ENCODE assay signal across 16 cellular contexts in the genomic region with DNA sequence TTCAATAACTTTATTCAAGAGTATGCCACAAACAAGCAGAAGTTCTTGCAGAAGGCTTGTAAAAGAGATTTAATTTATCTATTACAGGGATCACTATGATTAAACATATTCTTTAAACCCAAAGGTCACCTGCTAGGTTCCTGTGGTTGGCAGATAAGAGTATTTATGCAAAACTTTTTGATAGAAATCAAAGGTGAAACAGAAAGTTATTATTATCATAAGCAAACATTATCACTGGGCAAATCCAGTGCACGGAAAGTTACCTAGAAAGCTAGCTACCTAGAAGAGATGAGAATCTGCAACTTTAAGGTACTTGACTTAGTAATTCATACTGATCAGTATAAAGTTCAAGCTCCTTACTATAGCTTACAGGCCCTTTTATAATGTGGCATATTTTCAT. TPM values are rescaled to one million over a fixed set of nuclear protein-coding genes. Genes with fewer than 3 reads are reported as not detected.
DNase-seq lines count a peak whose midpoint lies in the region; ATAC-seq and TF ChIP-seq lines count a peak whose summit lies in the region.
"Had no signal": no experiment of that assay in that cellular context is flagged by ENCODE, and none has a peak within 500 bp of the region (broad histone marks: within the 10 kb centered on the region; RNA-seq: fewer than 3 reads in every experiment).

No MANE protein-coding gene starts in this region.

- peaks cover 17% of the 10 kb centered on the region for H3K36me3 Mint-ChIP-seq in activated CD4-positive, alpha-beta T cell treated with anti-CD3 and anti-CD28 coated beads, Interleukin-2, amount 10 ng/mL, durations not matched to agents 7 days and 5 days (ENCODE audit: low read depth)

- ATAC-seq in HG02610 (IDR thresholded peaks at IDR 0.05; ENCODE audit: unreplicated experiment), result no peak
- ATAC-seq in Right ventricle myocardium inferior, result no peak
- ATAC-seq: Panc1 had no signal

- H3F3A ChIP-seq in OCI-LY1 (ENCODE audit: insufficient read depth, low read length), result no peaks in the 10 kb centered on the region

- H3K4me2 ChIP-seq in OCI-LY1 (ENCODE audit: low read length) (peak overlapping the region; percentile 78; the same call in 1 of the 2 replicates), skeletal muscle satellite cell (ENCODE audit: low read length) (peak overlapping the region; percentile 89)

- no peak overlapping the region for H2AFZ ChIP-seq in OCI-LY1 (ENCODE audit: low read length)

- H3K27me3 ChIP-seq in OCI-LY1 (ENCODE audit: insufficient read depth, low read length) (no peaks in the 10 kb centered on the region), skeletal muscle satellite cell (ENCODE audit: control insufficient read depth, insufficient read depth, low read length) (no peaks in the 10 kb centered on the region)
- H3K27me3 ChIP-seq in effector memory CD4-positive, alpha-beta T cell (replicated peaks; ENCODE audit: control insufficient read depth, insufficient read depth, low read length, poor library complexity, severe bottlenecking), result no peaks in the 10 kb centered on the region
- H3K27me3 ChIP-seq: ovary had no signal

- H3K4me3 Mint-ChIP-seq in activated CD4-positive, alpha-beta T cell treated with anti-CD3 and anti-CD28 coated beads, Interleukin-2, amount 10 ng/mL, durations not matched to agents 7 days and 5 days, result peak overlapping the region; percentile 9
- H3K4me3 Mint-ChIP-seq: memory B cell had no signal

- H3K9me3 ChIP-seq in OCI-LY1 (ENCODE audit: low read length) (no peaks in the 10 kb centered on the region), skeletal muscle satellite cell (replicated peaks; ENCODE audit: low read length) (no peaks in the 10 kb centered on the region)
- H3K9me3 ChIP-seq in effector memory CD4-positive, alpha-beta T cell (ENCODE audit: control insufficient read depth, low read length), result no peaks in the 10 kb centered on the region
- H3K9me3 ChIP-seq: ovary had no signal

- H4K20me1 ChIP-seq in OCI-LY1 (ENCODE audit: insufficient read depth, low read length), result peaks cover 2% of the 10 kb centered on the region; the same call in 1 of the 2 replicates

- H3K9ac ChIP-seq in OCI-LY1 (ENCODE audit: low read length) (no peak overlapping the region), skeletal muscle satellite cell (ENCODE audit: low read depth, low read length) (no peak overlapping the region)

- H3K4me1 Mint-ChIP-seq in activated CD4-positive, alpha-beta T cell treated with anti-CD3 and anti-CD28 coated beads, Interleukin-2, amount 10 ng/mL, durations not matched to agents 7 days and 5 days, result peaks cover 61% of the 10 kb centered on the region

- H3K27ac ChIP-seq in OCI-LY1 (ENCODE audit: low read depth, low read length, poor library complexity, severe bottlenecking), result no peak overlapping the region
- peak overlapping the region; percentile 32 for H3K27ac ChIP-seq in effector memory CD4-positive, alpha-beta T cell (ENCODE audit: insufficient read depth, low read length, poor library complexity, severe bottlenecking)
- H3K27ac ChIP-seq: epithelial cell of prostate, ovary had no signal

- intact Hi-C loops in Right ventricle myocardium inferior (cut with DNase I), result no loop called here

- DNase-seq in activated CD4-positive, alpha-beta T cell treated with anti-CD3 and anti-CD28 coated beads, Interleukin-2, amount 10 ng/mL, durations not matched to agents 7 days and 5 days, result no peak
- no peak for DNase-seq in activated CD4-positive, alpha-beta T cell treated with anti-CD3 and anti-CD28 coated beads, Interleukin-2, amount 50 U/mL, for 48 hours
- no peak for DNase-seq in effector memory CD4-positive, alpha-beta T cell
- no peak for DNase-seq in Right ventricle myocardium inferior (ENCODE audit: missing footprints)
- no peak for DNase-seq in kidney tubule cell (ENCODE audit: low spot score)
- DNase-seq: COR-L47; NCI-H1105 treated with DMSO at 0.1 percent for 48 hours; NCI-H446; ovary; stimulated activated CD4-positive, alpha-beta T cell treated with anti-CD3 and anti-CD28 coated beads, Interleukin-12 subunit alpha, Interleukin-12 subunit beta, amount 100 ng/mL, for 4 hours had no signal

- POLR2A ChIA-PET in activated CD4-positive, alpha-beta T cell treated with anti-CD3 and anti-CD28 coated beads, Interleukin-2, amount 10 ng/mL, durations not matched to agents 7 days and 5 days (lab: Charles Lee), result no interaction called here

- no peaks in the 10 kb centered on the region for H3K27me3 Mint-ChIP-seq in activated CD4-positive, alpha-beta T cell treated with anti-CD3 and anti-CD28 coated beads, Interleukin-2, amount 10 ng/mL, durations not matched to agents 7 days and 5 days
- H3K27me3 Mint-ChIP-seq: memory B cell had no signal

- H3K27ac Mint-ChIP-seq in activated CD4-positive, alpha-beta T cell treated with anti-CD3 and anti-CD28 coated beads, Interleukin-2, amount 10 ng/mL, durations not matched to agents 7 days and 5 days, result no peak overlapping the region

- peaks cover 51% of the 10 kb centered on the region for H3K79me2 ChIP-seq in OCI-LY1 (ENCODE audit: insufficient read depth, low read length)

- H3K36me3 ChIP-seq in OCI-LY1 (ENCODE audit: insufficient read depth, low read length), result peaks cover 17% of the 10 kb centered on the region
- no peaks in the 10 kb centered on the region for H3K36me3 ChIP-seq in effector memory CD4-positive, alpha-beta T cell (ENCODE audit: control insufficient read depth, insufficient read depth, low read length)
- H3K36me3 ChIP-seq in skeletal muscle satellite cell (ENCODE audit: insufficient read depth, low read length), result peaks cover 10% of the 10 kb centered on the region
- H3K36me3 ChIP-seq: ovary had no signal

- no peaks in the 10 kb centered on the region for H3K9me3 Mint-ChIP-seq in activated CD4-positive, alpha-beta T cell treated with anti-CD3 and anti-CD28 coated beads, Interleukin-2, amount 10 ng/mL, durations not matched to agents 7 days and 5 days
- H3K9me3 Mint-ChIP-seq: memory B cell had no signal

- H3K9me2 ChIP-seq in OCI-LY1 (ENCODE audit: low read depth, low read length), result no peaks in the 10 kb centered on the region

- H3K4me3 ChIP-seq in OCI-LY1 (ENCODE audit: low read depth, low read length, poor library complexity, severe bottlenecking) (peak overlapping the region; percentile 75), skeletal muscle satellite cell (ENCODE audit: low read length) (peak overlapping the region; percentile 1)
- no peak overlapping the region for H3K4me3 ChIP-seq in effector memory CD4-positive, alpha-beta T cell (ENCODE audit: insufficient read depth, low read depth, low read length, poor library complexity, severe bottlenecking)
- H3K4me3 ChIP-seq: ovary had no signal

- H3K4me1 ChIP-seq in OCI-LY1 (ENCODE audit: insufficient read depth, low read length, severe bottlenecking) (peaks cover 36% of the 10 kb centered on the region), skeletal muscle satellite cell (ENCODE audit: control insufficient read depth, insufficient read depth, low read length) (peaks cover 31% of the 10 kb centered on the region)
- H3K4me1 ChIP-seq in effector memory CD4-positive, alpha-beta T cell (ENCODE audit: control insufficient read depth, insufficient read depth, low read length, poor library complexity, severe bottlenecking), result peaks cover 6% of the 10 kb centered on the region

- no peak for TF ChIP-seq CTCF in OCI-LY1 (IDR thresholded peaks at IDR 0.05; ENCODE audit: low read length)

- CTCF ChIA-PET in activated CD4-positive, alpha-beta T cell treated with anti-CD3 and anti-CD28 coated beads, Interleukin-2, amount 10 ng/mL, durations not matched to agents 7 days and 5 days (lab: Charles Lee), result interaction anchor here (1.0 to 1.7 kb wide), 4 partner anchors 9 to 36 kb away, joined by 3 to 5 read pairs (median 4); no protein-coding TSS in a partner anchor

RNA-seq across cellular contexts. Expression of a gene that starts 3.2 kb away (rescaled TPM):
- total RNA-seq in activated CD4-positive, alpha-beta T cell treated with anti-CD3 and anti-CD28 coated beads, Interleukin-2, amount 10 ng/mL, durations not matched to agents 7 days and 5 days, result 10 to 100 TPM; 33.7 to 37.4 TPM
- total RNA-seq in skeletal muscle satellite cell (2012; rRNA removed), result 49.1 and 74.8 TPM in 2 replicates
- 2.9 TPM for total RNA-seq in Right ventricle myocardium inferior
